20 cellular contexts compared by ENCODE assay signal in the genomic region with DNA sequence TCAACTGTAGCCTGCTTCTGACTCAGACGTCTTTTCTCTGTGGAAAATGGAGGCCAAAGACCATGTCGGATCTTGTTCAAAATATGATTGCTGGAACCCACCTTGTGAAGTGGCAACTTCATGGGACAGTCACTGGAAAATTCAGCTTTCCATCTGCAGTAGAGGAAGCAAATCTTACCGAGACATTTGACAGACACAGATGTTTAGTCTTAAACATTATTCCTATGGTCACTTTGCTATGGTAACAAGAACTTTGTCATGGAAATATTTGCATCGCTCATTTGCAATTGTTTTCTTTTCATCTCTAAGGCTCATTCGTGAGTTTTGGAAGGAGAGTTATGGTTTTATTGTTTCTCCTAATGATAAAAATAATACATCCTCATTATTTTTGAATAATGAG.
DNase-seq lines count a peak whose midpoint lies in the region; ATAC-seq and TF ChIP-seq lines count a peak whose summit lies in the region.
"Had no signal": no experiment of that assay in that cellular context is flagged by ENCODE, and none has a peak within 500 bp of the region (broad histone marks: within the 10 kb centered on the region; RNA-seq: fewer than 3 reads in every experiment).

No MANE protein-coding gene starts in this region.

- no peak for TF ChIP-seq CTCF in PC-3 (conservative IDR thresholded peaks at IDR 0.05; ENCODE audit: low read depth, low read length)

- BruUV-seq in PC-3 (replicated peaks; lab: Mats Ljungman, UMichigan), result no TSS peak

- H2BK120ac ChIP-seq in trophoblast cell (ENCODE audit: insufficient read depth, low read length, poor library complexity), result peak overlapping the region; percentile 46

- peak overlapping the region; percentile 32 for H3K27ac Mint-ChIP-seq in T-helper 1 cell treated with Interleukin-12 subunit alpha and Interleukin-12 subunit beta and Interleukin-4 antibody, amounts not matched to agents 30 μg/mL and 1 μg/mL, for 36 hours
- H3K27ac Mint-ChIP-seq: activated naive CD4-positive, alpha-beta T cell treated with anti-CD3 and anti-CD28 coated beads, Interleukin-2, amount 50 U/mL, for 24 hours had no signal

- no peak overlapping the region for H3K4me3 Mint-ChIP-seq in T-helper 1 cell treated with Interleukin-12 subunit alpha and Interleukin-12 subunit beta and Interleukin-4 antibody, amounts not matched to agents 30 μg/mL and 1 μg/mL, for 36 hours
- H3K4me3 Mint-ChIP-seq: activated naive CD4-positive, alpha-beta T cell treated with anti-CD3 and anti-CD28 coated beads, Interleukin-2, amount 50 U/mL, for 24 hours had no signal

- DNase-seq in T-helper 1 cell, result no peak
- DNase-seq in PC-3, result no peak
- peak; percentile 53 for DNase-seq in dermis blood vessel endothelial cell
- peak in 1 of 2 donors; percentile 55 for DNase-seq in trophoblast cell
- DNase-seq: activated CD4-positive, alpha-beta T cell treated with anti-CD3 and anti-CD28 coated beads for 4 hours; BE2C; Calu3; head of caudate nucleus; left ventricle myocardium inferior; NCI-H69; stimulated activated CD4-positive, alpha-beta T cell treated with anti-CD3 and anti-CD28 coated beads, Interleukin-2, amount 100 ng/mL, for 48 hours; substantia nigra had no signal

- no peak overlapping the region for H3K23ac ChIP-seq in trophoblast cell (ENCODE audit: low read length)

- peaks cover 2% of the 10 kb centered on the region for H3K36me3 Mint-ChIP-seq in T-helper 1 cell treated with Interleukin-12 subunit alpha and Interleukin-12 subunit beta and Interleukin-4 antibody, amounts not matched to agents 30 μg/mL and 1 μg/mL, for 36 hours (ENCODE audit: low read depth)

- H4K8ac ChIP-seq in trophoblast cell (ENCODE audit: low read depth, low read length), result no peak overlapping the region

- H2BK12ac ChIP-seq in trophoblast cell (ENCODE audit: low read length), result peak overlapping the region; percentile 61

- no CpG with 5 or more reads among the region's 5 CpGs for WGBS in trophoblast cell (ENCODE audit: extremely low coverage, insufficient coverage, insufficient read length)

- H3K79me2 ChIP-seq in PC-3 (ENCODE audit: low read length) (no peaks in the 10 kb centered on the region), trophoblast cell (ENCODE audit: control insufficient read depth, insufficient read depth, low read length, poor library complexity) (no peaks in the 10 kb centered on the region)

- H3K9me2 ChIP-seq in PC-3 (replicated peaks; ENCODE audit: low read length), result no peaks in the 10 kb centered on the region

- no peaks in the 10 kb centered on the region for H3K9me3 ChIP-seq in PC-3 (ENCODE audit: low read length)
- H3K9me3 ChIP-seq in trophoblast cell (ENCODE audit: insufficient read depth, low read depth, low read length), result peaks cover 2% of the 10 kb centered on the region
- H3K9me3 ChIP-seq: BE2C had no signal

- intact Hi-C loops in PC-3 (cut with micrococcal nuclease), result no loop called here

- H4K12ac ChIP-seq in trophoblast cell (ENCODE audit: low read depth, low read length), result no peak overlapping the region

- no peaks in the 10 kb centered on the region for H3K36me3 ChIP-seq in PC-3 (ENCODE audit: low read depth, low read length)
- no peaks in the 10 kb centered on the region for H3K36me3 ChIP-seq in trophoblast cell (ENCODE audit: control insufficient read depth in 1 of 2, insufficient read depth in 2 of 2, low read length in 2 of 2)
- H3K36me3 ChIP-seq: BE2C, cardiac muscle cell, left ventricle myocardium inferior had no signal

- ATAC-seq in PC-3, result no peak
- ATAC-seq in GM19324 (IDR thresholded peaks at IDR 0.05; ENCODE audit: low FRiP score, unreplicated experiment), result no peak
- no peak for ATAC-seq in GM21786 (IDR thresholded peaks at IDR 0.05; ENCODE audit: unreplicated experiment)
- no peak for ATAC-seq in GM19351 (IDR thresholded peaks at IDR 0.05; ENCODE audit: unreplicated experiment)

- H3K4me1 ChIP-seq in PC-3 (ENCODE audit: insufficient read depth, low read length) (peaks cover 37% of the 10 kb centered on the region), trophoblast cell (ENCODE audit: control insufficient read depth in 1 of 2, insufficient read depth in 2 of 2, low read length in 2 of 2) (peaks cover 8 to 12% of the 10 kb centered on the region in 2 experiments)

- peak overlapping the region; percentile 43 for H4K91ac ChIP-seq in trophoblast cell (ENCODE audit: low read depth, low read length)

- no peaks in the 10 kb centered on the region for H3K27me3 ChIP-seq in PC-3 (ENCODE audit: low read length)
- H3K27me3 ChIP-seq in trophoblast cell (ENCODE audit: insufficient read depth, low read length), result no peaks in the 10 kb centered on the region
- H3K27me3 ChIP-seq: BE2C, cardiac muscle cell had no signal

- peaks cover 18% of the 10 kb centered on the region for H3K79me1 ChIP-seq in trophoblast cell (ENCODE audit: low read length)

- peaks cover 42% of the 10 kb centered on the region for H3K4me1 Mint-ChIP-seq in T-helper 1 cell treated with Interleukin-12 subunit alpha and Interleukin-12 subunit beta and Interleukin-4 antibody, amounts not matched to agents 30 μg/mL and 1 μg/mL, for 36 hours (ENCODE audit: low read depth)

- H3K4me2 ChIP-seq in PC-3 (ENCODE audit: low read length) (no peak overlapping the region), trophoblast cell (ENCODE audit: low read length) (no peak overlapping the region)

- POLR2A ChIA-PET in PC-3 (lab: Charles Lee; ENCODE audit: unreplicated experiment), result no interaction called here

- H3K27ac ChIP-seq in PC-3 (ENCODE audit: low read length) (0 out of 2 replicates have a peak overlapping the region, but pooled peaks have one; percentile 1), trophoblast cell (ENCODE audit: low read depth, low read length) (no peak overlapping the region)
- H3K27ac ChIP-seq: 22Rv1, left ventricle myocardium inferior had no signal

- no peak overlapping the region for H2AK5ac ChIP-seq in trophoblast cell (ENCODE audit: low read length)

- no peak overlapping the region for H2AFZ ChIP-seq in PC-3 (ENCODE audit: low read length)
- no peak overlapping the region for H2AFZ ChIP-seq in trophoblast cell (ENCODE audit: insufficient read depth, low read length, poor library complexity)

- H3K9ac ChIP-seq in PC-3 (ENCODE audit: low read length) (no peak overlapping the region), trophoblast cell (ENCODE audit: low read length) (no peak overlapping the region)

- CTCF ChIA-PET in PC-3 (lab: Charles Lee), result no interaction called here

- peaks cover 11% of the 10 kb centered on the region for H3K9me3 Mint-ChIP-seq in T-helper 1 cell treated with Interleukin-12 subunit alpha and Interleukin-12 subunit beta and Interleukin-4 antibody, amounts not matched to agents 30 μg/mL and 1 μg/mL, for 36 hours
- H3K9me3 Mint-ChIP-seq: activated naive CD4-positive, alpha-beta T cell treated with anti-CD3 and anti-CD28 coated beads, Interleukin-2, amount 50 U/mL, for 24 hours had no signal

- H3F3A ChIP-seq in PC-3 (ENCODE audit: low read length, unreplicated experiment), result no peaks in the 10 kb centered on the region

- H3K4me3 ChIP-seq in PC-3 (ENCODE audit: low read length), result no peak overlapping the region
- no peak overlapping the region for H3K4me3 ChIP-seq in trophoblast cell (ENCODE audit: low read depth, low read length)
- H3K4me3 ChIP-seq: cardiac muscle cell, left ventricle myocardium inferior, SK-N-MC had no signal

- H3K27me3 Mint-ChIP-seq in T-helper 1 cell treated with Interleukin-12 subunit alpha and Interleukin-12 subunit beta and Interleukin-4 antibody, amounts not matched to agents 30 μg/mL and 1 μg/mL, for 36 hours (ENCODE audit: low read depth), result no peaks in the 10 kb centered on the region
- H3K27me3 Mint-ChIP-seq: activated naive CD4-positive, alpha-beta T cell treated with anti-CD3 and anti-CD28 coated beads, Interleukin-2, amount 50 U/mL, for 24 hours had no signal

- peak overlapping the region; percentile 14 for H3K4ac ChIP-seq in trophoblast cell (ENCODE audit: low read depth, low read length)

- no peaks in the 10 kb centered on the region for H4K20me1 ChIP-seq in PC-3 (ENCODE audit: low read length)

- H3K14ac ChIP-seq in trophoblast cell (ENCODE audit: low read length), result peak overlapping the region; percentile 44

- no peak overlapping the region for H2BK5ac ChIP-seq in trophoblast cell (ENCODE audit: low read depth, low read length, poor library complexity)

- no peak overlapping the region for H3K18ac ChIP-seq in trophoblast cell (ENCODE audit: low read length)
